ENCODE assay signal across 1 cellular context in genomic region chr9:128142061-128142460, GRCh38.
TF ChIP-seq lines count a peak whose summit lies in the region.

No MANE protein-coding gene starts in this region.

TF ChIP-seq in GM12878, 131 proteins besides CTCF, POLR2A, EP300 and RAD21:
- TF ChIP-seq MYB (IDR thresholded peaks at IDR 0.05; ENCODE audit: borderline replicate concordance, low read depth, low read length) (no peak), ZNF24 (IDR thresholded peaks at IDR 0.05) (no peak), LARP7 (IDR thresholded peaks at IDR 0.05) (no peak), SP1 (IDR thresholded peaks at IDR 0.05; ENCODE audit: low read depth, low read length) (no peak), ZBTB4 (CRISPR knock-in tag; IDR thresholded peaks at IDR 0.05) (no peak), STAT3 (IDR thresholded peaks at IDR 0.05; ENCODE audit: low read depth, low read length) (no peak), ZNF687 (IDR thresholded peaks at IDR 0.05) (no peak), CHD2 (IDR thresholded peaks at IDR 0.05; ENCODE audit: borderline replicate concordance, low read depth, low read length) (no peak), CREB1 (IDR thresholded peaks at IDR 0.05; ENCODE audit: low read depth) (no peak), ZNF622 (IDR thresholded peaks at IDR 0.05) (no peak), IRF5 (IDR thresholded peaks at IDR 0.05; ENCODE audit: borderline replicate concordance) (no peak), ZNF592 (IDR thresholded peaks at IDR 0.05) (no peak), SREBF1 (IDR thresholded peaks at IDR 0.05; ENCODE audit: low read length) (no peak), STAT1 (conservative IDR thresholded peaks at IDR 0.05) (no peak), MYC (IDR thresholded peaks at IDR 0.05; ENCODE audit: insufficient read depth, insufficient read length, insufficient replicate concordance, low read length, severe bottlenecking) (no peak), NRF1 (conservative IDR thresholded peaks at IDR 0.05; ENCODE audit: low read depth, low read length) (no peak), IKZF1 (conservative IDR thresholded peaks at IDR 0.05) (no peak), CEBPB (IDR thresholded peaks at IDR 0.05; ENCODE audit: borderline replicate concordance in 1 of 2, low read depth in 2 of 2, low read length in 2 of 2) (no peak)
